In the genomic region with DNA sequence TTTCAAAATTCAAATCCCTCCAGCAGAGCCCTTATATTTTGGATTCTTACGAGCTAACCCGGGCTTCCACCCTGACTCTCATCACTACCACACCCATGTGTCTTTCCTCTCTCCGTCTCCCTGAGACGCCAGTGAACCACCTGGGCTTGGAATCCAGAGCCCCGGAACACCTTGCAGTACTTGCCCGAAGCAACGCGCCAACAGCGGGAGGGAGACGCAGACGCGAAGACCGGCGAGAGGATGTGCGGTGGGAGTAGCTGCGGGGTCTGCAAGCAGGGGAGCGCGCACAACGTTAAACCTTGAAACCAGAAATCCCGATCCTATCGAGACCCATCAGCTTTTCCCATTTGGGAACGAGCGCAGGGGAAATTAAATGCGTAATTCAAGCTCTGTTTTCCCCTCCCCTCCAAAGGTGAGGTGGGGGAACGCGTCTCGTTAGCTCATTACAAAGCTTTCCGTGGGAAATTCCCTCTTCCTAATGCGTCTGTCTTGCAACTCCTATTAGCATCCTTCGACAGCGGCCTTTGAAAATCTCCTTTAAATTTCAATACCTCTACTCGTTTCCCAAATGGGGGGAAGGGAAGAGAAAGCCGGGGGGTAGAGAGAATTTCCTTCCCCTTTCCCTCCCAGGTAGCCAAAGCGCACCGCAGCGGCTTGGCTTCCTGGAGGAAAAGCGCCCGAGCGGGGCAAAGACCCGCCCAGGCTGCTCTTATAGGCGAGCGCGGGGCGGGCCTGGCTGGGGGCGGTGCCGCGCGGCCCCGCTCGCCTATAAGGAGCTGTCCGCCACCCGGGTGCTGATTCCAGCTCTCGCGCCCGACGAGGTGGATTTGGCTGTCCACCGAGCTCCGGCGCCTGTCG, we compare ENCODE assay signal across 8 cellular contexts. TPM values are rescaled to one million over a fixed set of nuclear protein-coding genes. Genes with fewer than 3 reads are reported as not detected.
DNase-seq lines count a peak whose midpoint lies in the region; ATAC-seq and TF ChIP-seq lines count a peak whose summit lies in the region.

TSS of gene CNTNAP5 (plus strand) at position 797 of the 858 bp plus-strand sequence. CDS start 364 bp downstream, outside the sequence.

- no peak for TF ChIP-seq EP300 in gastroesophageal sphincter (IDR thresholded peaks at IDR 0.05)

- no peaks in the 10 kb centered on the region for H3K36me3 ChIP-seq in HEK293 (ENCODE audit: control insufficient read depth in 2 of 2, insufficient read depth in 1 of 2, low read length in 2 of 2)
- no peaks in the 10 kb centered on the region for H3K36me3 ChIP-seq in SK-N-MC (ENCODE audit: insufficient read depth, low read length)
- H3K36me3 ChIP-seq in gastroesophageal sphincter = no peaks in the 10 kb centered on the region

- H3K4me3 ChIP-seq in HEK293 (ENCODE audit: low read depth, low read length) = no peak within 1 kb of the TSS
- peak within 1 kb of the TSS; percentile 61 for H3K4me3 ChIP-seq in SK-N-MC
- H3K4me3 ChIP-seq in gastroesophageal sphincter = peak within 1 kb of the TSS in 1 of 2 donors; percentile 23

- no peak for TF ChIP-seq POLR2A in gastroesophageal sphincter (IDR thresholded peaks at IDR 0.05)

- no peaks in the 10 kb centered on the region for H3K9me3 Mint-ChIP-seq in osteocyte (ENCODE audit: unreplicated experiment)

- peaks cover 13% of the 10 kb centered on the region for H3K27me3 Mint-ChIP-seq in osteocyte (ENCODE audit: unreplicated experiment)

- H3K27ac ChIP-seq in HEK293 (ENCODE audit: extremely low read depth, low read depth, low read length) = no peak within 1 kb of the TSS
- no peak within 1 kb of the TSS for H3K27ac ChIP-seq in SK-N-MC
- no peak within 1 kb of the TSS for H3K27ac ChIP-seq in gastroesophageal sphincter

- POLR2A ChIA-PET in HEK293 (lab: Yijun Ruan, JAX) = no interaction called here

- peaks cover 56% of the 10 kb centered on the region for H3K27me3 ChIP-seq in gastroesophageal sphincter

- no peak within 1 kb of the TSS for H3K4me3 Mint-ChIP-seq in osteocyte (ENCODE audit: unreplicated experiment)

- no peaks in the 10 kb centered on the region for H3K36me3 Mint-ChIP-seq in osteocyte (ENCODE audit: unreplicated experiment)

- no peaks in the 10 kb centered on the region for H3K4me1 ChIP-seq in HEK293 (ENCODE audit: control insufficient read depth, insufficient read depth, low read length)
- peaks cover 0 to 13% (median 0%) of the 10 kb centered on the region in 3 donors for H3K4me1 ChIP-seq in gastroesophageal sphincter

- H3K9ac ChIP-seq in SK-N-MC (ENCODE audit: insufficient read length) = no peak within 1 kb of the TSS

- 3 to 5% methylated on average over 13 to 34 of the region's 60 CpGs for WGBS in gastroesophageal sphincter (ENCODE audit: low coverage in 1 of 2), 2 donors

- DNase-seq in AG20443 (ENCODE audit: low spot score) (peak; percentile 73), SK-N-MC (ENCODE audit: low read depth, low spot score) (no peak), nucleus accumbens (lab: John Stamatoyannopoulos, UW) (peak in 44 of 56 donors; percentile 7 to 75 (median 38)), osteocyte (ENCODE audit: extremely low spot score, unreplicated experiment) (no peak)

- CTCF ChIA-PET in HEK293 (lab: Yijun Ruan, JAX) = no interaction called here

- ATAC-seq in gastroesophageal sphincter (peak; percentile 39), HG02981 (IDR thresholded peaks at IDR 0.05; ENCODE audit: unreplicated experiment) (no peak), GM21825 (IDR thresholded peaks at IDR 0.05; ENCODE audit: unreplicated experiment) (no peak)

- H3K9me3 ChIP-seq in HEK293 (ENCODE audit: control insufficient read depth, insufficient read depth, low read depth, low read length) = no peaks in the 10 kb centered on the region
- H3K9me3 ChIP-seq in SK-N-MC (ENCODE audit: low read depth, low read length) = no peaks in the 10 kb centered on the region
- H3K9me3 ChIP-seq in gastroesophageal sphincter = no peaks in the 10 kb centered on the region

- H3K4me1 Mint-ChIP-seq in osteocyte (ENCODE audit: unreplicated experiment) = peaks cover 3% of the 10 kb centered on the region

- no peak for TF ChIP-seq CTCF in HEK293 (tag by site-specific recombination; IDR thresholded peaks at IDR 0.05)
- peak in 1 of 4 experiments; percentile 26 for TF ChIP-seq CTCF in gastroesophageal sphincter (IDR thresholded peaks at IDR 0.05)
- TF ChIP-seq CTCF in osteocyte (IDR thresholded peaks at IDR 0.05) = no peak

- no peak within 1 kb of the TSS for H3K27ac Mint-ChIP-seq in osteocyte (ENCODE audit: unreplicated experiment)

TF ChIP-seq in HEK293, 187 proteins besides CTCF, POLR2A, EP300 and RAD21:
- TF ChIP-seq ZNF830 (tag by site-specific recombination; IDR thresholded peaks at IDR 0.05; ENCODE audit: low read depth) (no peak), ZNF501 (tag by site-specific recombination; IDR thresholded peaks at IDR 0.05) (no peak)
- TF ChIP-seq, protein P1, sequence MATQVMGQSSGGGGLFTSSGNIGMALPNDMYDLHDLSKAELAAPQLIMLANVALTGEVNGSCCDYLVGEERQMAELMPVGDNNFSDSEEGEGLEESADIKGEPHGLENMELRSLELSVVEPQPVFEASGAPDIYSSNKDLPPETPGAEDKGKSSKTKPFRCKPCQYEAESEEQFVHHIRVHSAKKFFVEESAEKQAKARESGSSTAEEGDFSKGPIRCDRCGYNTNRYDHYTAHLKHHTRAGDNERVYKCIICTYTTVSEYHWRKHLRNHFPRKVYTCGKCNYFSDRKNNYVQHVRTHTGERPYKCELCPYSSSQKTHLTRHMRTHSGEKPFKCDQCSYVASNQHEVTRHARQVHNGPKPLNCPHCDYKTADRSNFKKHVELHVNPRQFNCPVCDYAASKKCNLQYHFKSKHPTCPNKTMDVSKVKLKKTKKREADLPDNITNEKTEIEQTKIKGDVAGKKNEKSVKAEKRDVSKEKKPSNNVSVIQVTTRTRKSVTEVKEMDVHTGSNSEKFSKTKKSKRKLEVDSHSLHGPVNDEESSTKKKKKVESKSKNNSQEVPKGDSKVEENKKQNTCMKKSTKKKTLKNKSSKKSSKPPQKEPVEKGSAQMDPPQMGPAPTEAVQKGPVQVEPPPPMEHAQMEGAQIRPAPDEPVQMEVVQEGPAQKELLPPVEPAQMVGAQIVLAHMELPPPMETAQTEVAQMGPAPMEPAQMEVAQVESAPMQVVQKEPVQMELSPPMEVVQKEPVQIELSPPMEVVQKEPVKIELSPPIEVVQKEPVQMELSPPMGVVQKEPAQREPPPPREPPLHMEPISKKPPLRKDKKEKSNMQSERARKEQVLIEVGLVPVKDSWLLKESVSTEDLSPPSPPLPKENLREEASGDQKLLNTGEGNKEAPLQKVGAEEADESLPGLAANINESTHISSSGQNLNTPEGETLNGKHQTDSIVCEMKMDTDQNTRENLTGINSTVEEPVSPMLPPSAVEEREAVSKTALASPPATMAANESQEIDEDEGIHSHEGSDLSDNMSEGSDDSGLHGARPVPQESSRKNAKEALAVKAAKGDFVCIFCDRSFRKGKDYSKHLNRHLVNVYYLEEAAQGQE (tag by site-specific recombination; IDR thresholded peaks at IDR 0.05) = peak; percentile 92
- TF ChIP-seq, protein P2, sequence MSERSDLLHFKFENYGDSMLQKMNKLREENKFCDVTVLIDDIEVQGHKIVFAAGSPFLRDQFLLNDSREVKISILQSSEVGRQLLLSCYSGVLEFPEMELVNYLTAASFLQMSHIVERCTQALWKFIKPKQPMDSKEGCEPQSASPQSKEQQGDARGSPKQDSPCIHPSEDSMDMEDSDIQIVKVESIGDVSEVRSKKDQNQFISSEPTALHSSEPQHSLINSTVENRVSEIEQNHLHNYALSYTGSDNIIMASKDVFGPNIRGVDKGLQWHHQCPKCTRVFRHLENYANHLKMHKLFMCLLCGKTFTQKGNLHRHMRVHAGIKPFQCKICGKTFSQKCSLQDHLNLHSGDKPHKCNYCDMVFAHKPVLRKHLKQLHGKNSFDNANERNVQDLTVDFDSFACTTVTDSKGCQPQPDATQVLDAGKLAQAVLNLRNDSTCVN (tag by site-specific recombination; optimal IDR thresholded peaks at IDR 0.05) = peak; percentile 38

RNA-seq across cellular contexts. Expression of gene CNTNAP5, which starts in this region (rescaled TPM):
- total RNA-seq in gastroesophageal sphincter (1 to 10 TPM in 1 of 4 donors, not detected in 3; 3.2 TPM), osteocyte (not detected in 2 replicates)

Comparison
In these comparisons a context has a peak if more than half of its experiments do, and no peak if none do; other contexts are left out.
1. DNase-seq: peak in AG20443 (single experiment) and nucleus accumbens (44 of 56); none in SK-N-MC (single experiment) and osteocyte (single experiment).